1 cellular context compared by ENCODE assay signal in the genomic region with DNA sequence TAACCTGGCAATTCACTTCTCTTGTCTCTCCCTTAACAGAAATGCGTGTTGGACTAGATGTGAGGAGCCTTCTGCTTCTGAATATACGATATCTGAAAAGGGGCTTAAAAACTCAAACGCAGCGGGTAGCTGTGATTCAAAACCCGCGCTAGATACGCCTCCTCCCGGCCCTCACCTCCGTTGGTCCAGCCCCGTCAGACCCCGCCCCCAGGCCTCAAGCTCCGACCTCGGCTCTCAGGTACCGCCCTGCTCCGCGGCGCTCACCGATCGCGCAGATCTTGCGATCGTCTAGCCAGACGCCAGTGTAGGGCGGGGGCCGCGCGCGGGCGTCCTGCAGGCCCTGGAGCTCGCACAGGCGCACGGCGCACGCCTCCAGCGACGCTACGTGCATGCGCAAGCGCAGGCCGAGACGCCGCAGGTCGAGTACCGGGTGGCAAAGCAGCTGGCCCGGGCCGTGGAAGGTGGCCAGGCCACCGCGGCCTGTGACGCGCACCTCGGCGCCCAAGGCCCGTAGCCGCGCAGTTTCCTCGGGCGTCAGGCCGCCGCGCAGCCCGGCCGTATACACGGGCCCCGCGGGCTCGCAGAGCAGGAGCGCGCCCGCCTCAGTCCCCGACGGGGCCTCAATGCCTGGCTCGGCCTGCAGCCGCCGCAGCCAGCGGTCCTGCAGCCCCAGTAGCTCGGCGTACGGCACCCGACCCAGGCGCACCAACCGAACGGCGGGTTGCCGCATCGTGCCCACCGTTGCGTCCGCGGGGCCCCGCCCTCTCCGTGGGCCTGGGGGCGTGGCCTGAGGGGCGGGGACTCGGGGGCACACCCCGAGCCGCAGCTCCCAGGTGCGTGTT.
TF ChIP-seq lines count a peak whose summit lies in the region.

A gene (minus strand): TSS at position 751 of the 842 bp plus-strand sequence. CDS start 21 bp downstream, at position 730.

TF ChIP-seq in WTC11, 78 proteins besides CTCF, POLR2A, EP300 and RAD21 (continued from another document):
- 0 out of 2 replicates have a peak, but pooled peaks have one; percentile 52 for TF ChIP-seq CREB1 (CRISPR knock-in tag; IDR thresholded peaks at IDR 0.05)
- peak; percentile 59; the same call in 1 of the 2 replicates for TF ChIP-seq ZNF263 (CRISPR knock-in tag; IDR thresholded peaks at IDR 0.05; ENCODE audit: low read depth)
